In genomic region chr3:161371441-161372320, GRCh38 we compare ENCODE assay signal across 9 cellular contexts. TPM values are rescaled to one million over a fixed set of nuclear protein-coding genes. Genes with fewer than 3 reads are reported as not detected.
DNase-seq lines count a peak whose midpoint lies in the region; ATAC-seq, FAIRE-seq and TF ChIP-seq lines count a peak whose summit lies in the region.
"Had no signal": no experiment of that assay in that cellular context is flagged by ENCODE, and none has a peak within 500 bp of the region (broad histone marks: within the 10 kb centered on the region; RNA-seq: fewer than 3 reads in every experiment).

TSS of gene SPTSSB (minus strand) at chr3:161371517. CDS start at chr3:161346323, 25,194 bp downstream.

- H3K27me3 ChIP-seq in bronchial epithelial cell (ENCODE audit: control insufficient read depth, insufficient read depth, low read length) = no peaks in the 10 kb centered on the region
- H3K27me3 ChIP-seq in keratinocyte (ENCODE audit: control insufficient read depth, extremely low read depth, insufficient read depth, low read length) = peaks cover 3% of the 10 kb centered on the region

- FAIRE-seq in bronchial epithelial cell (lab: Jason Lieb, UNC) (no peak), keratinocyte (lab: Jason Lieb, UNC) (no peak)

- H3K4me2 ChIP-seq in keratinocyte (ENCODE audit: control insufficient read depth, extremely low read depth, insufficient read depth, low read depth, low read length) = peak within 1 kb of the TSS; percentile 62

- H3K79me2 ChIP-seq in keratinocyte (ENCODE audit: control insufficient read depth, insufficient read depth, low read length) = no peaks in the 10 kb centered on the region

- H3K4me3 ChIP-seq in bronchial epithelial cell (ENCODE audit: low read depth, low read length) = peak within 1 kb of the TSS; percentile 56
- H3K4me3 ChIP-seq in keratinocyte (ENCODE audit: control insufficient read depth in 2 of 3, extremely low read depth in 1 of 3, insufficient read depth in 2 of 3, low read depth in 1 of 3, low read length in 3 of 3) = peak within 1 kb of the TSS; percentile 21 to 75 (median 50)

- peaks cover 12% of the 10 kb centered on the region for H3K4me1 ChIP-seq in keratinocyte (ENCODE audit: control insufficient read depth, extremely low read depth, insufficient read depth, low read length)

- peak within 1 kb of the TSS; percentile 55 for H2AFZ ChIP-seq in keratinocyte (ENCODE audit: control insufficient read depth, low read length)

- H3K9me1 ChIP-seq in keratinocyte (ENCODE audit: control insufficient read depth, extremely low read depth, insufficient read depth, low read length) = no peaks in the 10 kb centered on the region

- dilution Hi-C loops in keratinocyte (cut with MboI; ENCODE audit: extremely low pct_ligation_motif_present, low sequenced_read_pairs) = no loop called here

- H3K27ac ChIP-seq in keratinocyte (ENCODE audit: control insufficient read depth, insufficient read depth, low read length) = no peak within 1 kb of the TSS

- DNase-seq in DMS 273 treated with DMSO at 0.1 percent for 48 hours (lab: John Stamatoyannopoulos, UW) (peak; percentile 17), Kasumi-1 (lab: John Stamatoyannopoulos, UW) (peak; percentile 29 to 54), UCSD-AML1 (lab: John Stamatoyannopoulos, UW; ENCODE audit: unreplicated experiment) (peak; percentile 9), bronchial epithelial cell (ENCODE audit: low read depth) (peak; percentile 93), keratinocyte (ENCODE audit: low read depth, low spot score) (no peak)
- peak in 2 of 3 donors; percentile 20 to 23 for DNase-seq in stimulated activated CD4-positive, alpha-beta T cell treated with anti-CD3 and anti-CD28 coated beads, Interleukin-12 subunit alpha, Interleukin-12 subunit beta, amount 100 ng/mL, for 48 hours (ENCODE audit: low read depth in 2 of 3, low spot score in 1 of 3)

- H3K36me3 ChIP-seq in bronchial epithelial cell (ENCODE audit: control insufficient read depth, insufficient read depth, low read length) (no peaks in the 10 kb centered on the region), keratinocyte (ENCODE audit: control insufficient read depth in 2 of 2, extremely low read depth in 1 of 2, insufficient read depth in 2 of 2, low read length in 2 of 2) (no peaks in the 10 kb centered on the region)

- peak within 1 kb of the TSS; percentile 18 for H3K9ac ChIP-seq in keratinocyte (ENCODE audit: control insufficient read depth, extremely low read depth, insufficient read depth, low read length)

- no peaks in the 10 kb centered on the region for H4K20me1 ChIP-seq in keratinocyte (ENCODE audit: control insufficient read depth, extremely low read depth, insufficient read depth, low read length)

- H3K9me3 ChIP-seq in keratinocyte (ENCODE audit: control insufficient read depth, low read depth, low read length) = no peaks in the 10 kb centered on the region

- ATAC-seq in GM21529 (IDR thresholded peaks at IDR 0.05; ENCODE audit: unreplicated experiment) (peak; percentile 65), GM18858 (IDR thresholded peaks at IDR 0.05; ENCODE audit: unreplicated experiment) (no peak)

- TF ChIP-seq CTCF in bronchial epithelial cell (IDR thresholded peaks at IDR 0.05; ENCODE audit: insufficient read depth, low read length, severe bottlenecking) (peak; percentile 25), keratinocyte (optimal IDR thresholded peaks at IDR 0.05 in 1 of 3, IDR thresholded peaks at IDR 0.05 in 1 of 3, conservative IDR thresholded peaks at IDR 0.05 in 1 of 3; ENCODE audit: extremely low read depth in 1 of 3, insufficient read depth in 2 of 3, low read length in 3 of 3) (peak in 2 of 3 experiments; percentile 7 to 32)

RNA-seq across cellular contexts. Expression of gene SPTSSB, which starts in this region (rescaled TPM):
- total RNA-seq in bronchial epithelial cell = 3.9 and 6.3 TPM in 2 replicates
- polyA plus RNA-seq in keratinocyte = 0.25 to 2.6 TPM (median 2.3 TPM) in 3 replicates
- polyA plus RNA-seq in keratinocyte (2011; ENCODE audit: low read depth) = 3.5 TPM
- polyA plus RNA-seq in keratinocyte (2011; cell fraction: cytosol; rRNA removed) = 0.38 and 0.67 TPM in 2 replicates
- 0.39 and 14.0 TPM in 2 replicates for polyA plus RNA-seq in keratinocyte (2011; cell fraction: nucleus; rRNA removed)
- polyA plus RNA-seq in keratinocyte (2012; ENCODE audit: low replicate concordance) = 0.58 and 16.0 TPM in 2 replicates
- 0.36 to 1.3 TPM in 2 of 3 replicates, not detected in the other for polyA minus RNA-seq in keratinocyte
- polyA minus RNA-seq in keratinocyte (2011; cell fraction: cytosol; rRNA and poly(A)+ RNA removed) = not detected
- 0.78 and 0.84 TPM in 2 replicates for polyA minus RNA-seq in keratinocyte (2011; cell fraction: nucleus; rRNA and poly(A)+ RNA removed)
- total RNA-seq: activated CD8-positive, alpha-beta memory T cell treated with anti-CD3 and anti-CD28 coated beads for 36 hours had no signal
